ENCODE assay signal across 9 cellular contexts in the genomic region with DNA sequence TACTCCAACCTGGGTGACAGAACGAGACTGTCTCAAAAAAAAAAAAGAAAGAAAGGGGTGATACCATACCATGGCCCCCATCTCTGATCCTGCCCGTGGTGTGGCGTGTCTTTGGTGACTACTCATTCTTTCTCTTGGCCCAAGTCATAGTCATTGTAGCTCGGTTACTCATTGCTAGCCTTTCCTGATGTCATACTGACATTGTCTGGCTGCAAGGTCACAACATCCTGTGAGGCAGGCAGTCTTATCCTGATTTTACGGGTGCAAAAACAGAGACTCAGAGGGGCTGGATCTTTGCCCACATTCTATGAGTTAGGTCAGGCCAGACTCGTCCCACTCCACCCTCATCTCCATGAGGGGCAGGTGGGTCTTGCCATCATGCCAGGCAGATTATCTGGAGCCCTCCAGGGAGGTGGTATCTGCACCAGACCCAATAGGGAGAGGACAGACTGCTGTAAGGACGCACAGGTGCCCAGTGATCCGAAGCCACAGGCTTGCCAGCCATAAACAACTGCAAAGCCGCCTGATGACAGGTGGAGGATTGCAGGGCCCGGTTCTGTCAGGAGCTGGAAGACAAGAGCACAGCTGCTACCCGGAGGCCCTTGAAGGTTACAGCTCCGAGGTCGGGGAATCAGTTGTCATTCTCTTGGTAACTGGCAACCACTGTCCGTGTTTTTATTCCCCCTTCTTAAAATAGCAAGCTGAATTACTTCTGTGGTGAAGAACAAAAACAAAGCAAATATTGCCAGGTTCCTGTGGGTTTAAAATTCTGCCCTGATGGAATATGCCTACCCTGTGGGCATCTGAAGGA. TPM values are rescaled to one million over a fixed set of nuclear protein-coding genes. Genes with fewer than 3 reads are reported as not detected.
DNase-seq lines count a peak whose midpoint lies in the region; ATAC-seq, FAIRE-seq and TF ChIP-seq lines count a peak whose summit lies in the region.
"Had no signal": no experiment of that assay in that cellular context is flagged by ENCODE, and none has a peak within 500 bp of the region (broad histone marks: within the 10 kb centered on the region; RNA-seq: fewer than 3 reads in every experiment).

No MANE protein-coding gene starts in this region.

- H3K4ac ChIP-seq in H1 (replicated peaks; ENCODE audit: insufficient read length, low read depth, low read length) = no peak overlapping the region

- H3K14ac ChIP-seq in H1 (ENCODE audit: insufficient read length) = no peak overlapping the region

- H2BK20ac ChIP-seq in H1 (ENCODE audit: low read length) = no peak overlapping the region

- H3K9me3 ChIP-seq in Panc1 (ENCODE audit: control insufficient read depth, insufficient read depth, low read depth, low read length) = no peaks in the 10 kb centered on the region
- H3K9me3 ChIP-seq in H1 (ENCODE audit: insufficient read depth in 2 of 2, low read depth in 1 of 2, low read length in 1 of 2) = no peaks in the 10 kb centered on the region
- H3K9me3 ChIP-seq in osteoblast (ENCODE audit: low read depth, low read length) = no peaks in the 10 kb centered on the region
- H3K9me3 ChIP-seq: neutrophil had no signal

- DNase-seq in NCI-H2107 treated with DMSO at 0.1 percent for 48 hours (lab: John Stamatoyannopoulos, UW; ENCODE audit: unreplicated experiment) (peak; percentile 38), NCI-H2107 (lab: John Stamatoyannopoulos, UW) (no peak), Panc1 (ENCODE audit: low read depth, low spot score) (peak; percentile 53), H1 (ENCODE audit: low read depth in 1 of 2, low spot score in 2 of 2) (no peak), osteoblast (ENCODE audit: insufficient read length, low spot score, missing footprints) (peak; percentile 94), cerebellum (ENCODE audit: low spot score) (no peak)
- no peak for DNase-seq in stimulated activated naive CD4-positive, alpha-beta T cell treated with Interleukin-2 at 50 U/mL for 16 hours (lab: John Stamatoyannopoulos, UW)

- H3K27ac ChIP-seq in Panc1 (ENCODE audit: low read length) (no peak overlapping the region), H1 (ENCODE audit: low read depth, low read length) (no peak overlapping the region), osteoblast (ENCODE audit: low read depth, low read length) (peak overlapping the region; percentile 99)

- in situ Hi-C loops in Panc1 (cut with HindIII; ENCODE audit: low pct_unique_long_range_greater_than_20kb, low sequenced_read_pairs) = no loop called here

- H2BK120ac ChIP-seq in H1 (replicated peaks; ENCODE audit: low read depth, low read length) = no peak overlapping the region

- H2BK5ac ChIP-seq in H1 (ENCODE audit: low read depth, low read length) = no peak overlapping the region

- H2BK12ac ChIP-seq in H1 (ENCODE audit: low read depth, low read length) = no peak overlapping the region

- H3K79me1 ChIP-seq in H1 (ENCODE audit: low read depth, low read length) = peaks cover 7% of the 10 kb centered on the region

- H4K91ac ChIP-seq in H1 (replicated peaks; ENCODE audit: insufficient read length, low read length) = peak overlapping the region; percentile 34

- POLR2A ChIA-PET in Panc1 (lab: Charles Lee) (interaction anchor here (0.7 kb wide), 1 partner anchor 9 kb away, joined by 3 read pairs; no protein-coding TSS in a partner anchor), H1 (lab: Charles Lee; ENCODE audit: partially characterized antibody) (interaction anchor here (1.5 kb wide), 1 partner anchor 14 kb away, joined by 4 read pairs; no protein-coding TSS in a partner anchor)

- H3K18ac ChIP-seq in H1 (ENCODE audit: extremely low read depth, low read length) = no peak overlapping the region

- no TSS peak for BruUV-seq in Panc1 (replicated peaks; lab: Mats Ljungman, UMichigan)

- H3K9ac ChIP-seq in H1 (replicated peaks in 1 of 4; ENCODE audit: extremely low read depth in 1 of 4, low read depth in 3 of 4, low read length in 3 of 4) = no peak overlapping the region

- H3K23ac ChIP-seq in H1 (ENCODE audit: insufficient read length) = no peak overlapping the region

- no peak overlapping the region for H2AK5ac ChIP-seq in H1 (ENCODE audit: low read depth, low read length)

- no peak overlapping the region for H3K56ac ChIP-seq in H1 (replicated peaks; ENCODE audit: insufficient read length, low read depth, low read length)

- H4K20me1 ChIP-seq in H1 (replicated peaks in 1 of 2; ENCODE audit: control insufficient read depth in 1 of 2, insufficient read depth in 2 of 2, low read length in 2 of 2) (peaks cover 2 to 6% of the 10 kb centered on the region in 2 experiments), osteoblast (ENCODE audit: insufficient read depth, low read length) (peaks cover 15% of the 10 kb centered on the region)

- intact Hi-C loops in Panc1 (cut with micrococcal nuclease; ENCODE audit: unreplicated experiment) = no loop called here

- no peak for TF ChIP-seq RAD21 in H1 (IDR thresholded peaks at IDR 0.05 in 1 of 2, conservative IDR thresholded peaks at IDR 0.05 in 1 of 2; ENCODE audit: low read depth in 2 of 2, low read length in 2 of 2)

- no peaks in the 10 kb centered on the region for H3K23me2 ChIP-seq in H1 (ENCODE audit: low read depth, low read length)

- no peak overlapping the region for H2BK15ac ChIP-seq in H1 (ENCODE audit: low read length)

- FAIRE-seq in H1 (lab: Jason Lieb, UNC) = no peak

- H3K36me3 ChIP-seq in Panc1 (ENCODE audit: control insufficient read depth, insufficient read depth, low read length) (no peaks in the 10 kb centered on the region), H1 (ENCODE audit: control insufficient read depth in 2 of 4, insufficient read depth in 4 of 4, low read length in 3 of 4) (no peaks in the 10 kb centered on the region), osteoblast (ENCODE audit: insufficient read depth, low read length) (peaks cover 24% of the 10 kb centered on the region)

- H4K8ac ChIP-seq in H1 (ENCODE audit: extremely low read depth, insufficient read depth, low read length) = no peak overlapping the region

- TF ChIP-seq POLR2A in H1 (IDR thresholded peaks at IDR 0.05; ENCODE audit: control extremely low read depth in 1 of 2, low read depth in 2 of 2, low read length in 2 of 2) = no peak

- H3K4me1 ChIP-seq in Panc1 (ENCODE audit: control insufficient read depth, insufficient read depth, low read length) = peaks cover 28% of the 10 kb centered on the region
- peaks cover 0 to 2% (median 0%) of the 10 kb centered on the region in 4 experiments; a peak in 3 of 7 replicates for H3K4me1 ChIP-seq in H1 (replicated peaks in 1 of 4; ENCODE audit: control insufficient read depth in 3 of 4, insufficient read depth in 4 of 4, low read length in 3 of 4)
- H3K4me1 ChIP-seq in osteoblast (ENCODE audit: insufficient read depth, low read length) = peaks cover 61% of the 10 kb centered on the region

- no peak overlapping the region for H3K4me2 ChIP-seq in H1 (ENCODE audit: insufficient read depth in 1 of 2, low read depth in 2 of 2, low read length in 2 of 2)
- peak overlapping the region; percentile 73 for H3K4me2 ChIP-seq in osteoblast (ENCODE audit: insufficient read depth, low read length)

- H3K79me2 ChIP-seq in H1 (ENCODE audit: control insufficient read depth in 1 of 2, insufficient read depth in 2 of 2, low read length in 2 of 2) (no peaks in the 10 kb centered on the region), osteoblast (ENCODE audit: insufficient read depth, low read length) (peaks cover 81% of the 10 kb centered on the region)

- no peak overlapping the region for H4K5ac ChIP-seq in H1 (ENCODE audit: insufficient read length, low read depth, low read length)

- WGBS in H1 (ENCODE audit: extremely low coverage in 1 of 2, insufficient coverage in 1 of 2, insufficient read length in 1 of 2, insufficient replicate concordance in 2 of 2, low coverage in 1 of 2, low lambda C conversion rate in 2 of 2, missing lambda C conversion rate in 1 of 2), 2 experiments = 88% methylated on average over 13 of the region's 14 CpGs; no CpG with 5 or more reads in 1 of the 2 experiments

- no peak for TF ChIP-seq EP300 in H1 (IDR thresholded peaks at IDR 0.05; ENCODE audit: borderline replicate concordance in 1 of 2, low read depth in 2 of 2, low read length in 2 of 2)

- H2AFZ ChIP-seq in H1 (ENCODE audit: low read length) (no peak overlapping the region), osteoblast (ENCODE audit: low read length) (no peak overlapping the region)

- H3K4me3 ChIP-seq in Panc1 (ENCODE audit: low read depth in 2 of 2, low read length in 2 of 2) = no peak overlapping the region
- H3K4me3 ChIP-seq in H1 (ENCODE audit: extremely low read depth in 1 of 4, insufficient read depth in 2 of 4, low read depth in 3 of 4, low read length in 4 of 4) = no peak overlapping the region
- H3K4me3 ChIP-seq in osteoblast (ENCODE audit: insufficient read depth, low read length) = peak overlapping the region; percentile 52

- ATAC-seq in Panc1 (peak; percentile 59; the same call in 1 of the 2 replicates), HG02840 (IDR thresholded peaks at IDR 0.05; ENCODE audit: low FRiP score, unreplicated experiment) (no peak)

- H3K27me3 ChIP-seq in Panc1 (ENCODE audit: control insufficient read depth, insufficient read depth, low read length) = no peaks in the 10 kb centered on the region
- no peaks in the 10 kb centered on the region for H3K27me3 ChIP-seq in H1 (replicated peaks in 1 of 4; ENCODE audit: control insufficient read depth in 3 of 4, extremely low read depth in 1 of 4, insufficient read depth in 3 of 4, low read length in 3 of 4)
- no peaks in the 10 kb centered on the region for H3K27me3 ChIP-seq in osteoblast (ENCODE audit: insufficient read depth, low read length)
- H3K27me3 ChIP-seq: neutrophil had no signal

- CTCF ChIA-PET in Panc1 (lab: Charles Lee) = no interaction called here
- CTCF ChIA-PET in H1 (lab: Charles Lee; ENCODE audit: partially characterized antibody) = interaction anchor here (0.8 to 1.1 kb wide), 2 partner anchors 9 to 33 kb away, joined by 3 to 4 read pairs; no protein-coding TSS in a partner anchor

- TF ChIP-seq CTCF in Panc1 (IDR thresholded peaks at IDR 0.05) (no peak), H1 (IDR thresholded peaks at IDR 0.05; ENCODE audit: control extremely low read depth in 1 of 3, insufficient read depth in 1 of 3, low read depth in 1 of 3, low read length in 3 of 3) (no peak), osteoblast (IDR thresholded peaks at IDR 0.05; ENCODE audit: extremely low read depth, low read depth, low read length) (no peak)

RNA-seq across cellular contexts. Expression of a gene that starts 13.8 kb away (rescaled TPM):
- total RNA-seq in Panc1 (2021; ENCODE audit: unreplicated experiment) (32.7 TPM), osteoblast (118 and 131 TPM in 2 replicates), cerebellum (12.6 TPM)
- 42.5 TPM for polyA plus RNA-seq in Panc1 (2012; ENCODE audit: insufficient read length)
- 22.2 and 25.1 TPM in 2 replicates for total RNA-seq in H1 (2021; fragmentation: NEBNext Ultra II Directional; extraction: Animal tissue kit (Norgen Biotek cat#: 25700))
- 39.2 and 40.8 TPM in 2 replicates for polyA plus RNA-seq in H1 (2011; rRNA removed)
- polyA plus RNA-seq in H1 (2011; cell fraction: cytosol; rRNA removed) = 42.4 TPM
- 55.0 TPM for polyA plus RNA-seq in H1 (2011; cell fraction: nucleus; rRNA removed)
- 18.4 to 26.3 TPM (median 24.0 TPM) in 4 replicates for polyA plus RNA-seq in H1 (2012, experiment 1 of 2)
- 17.2 TPM for polyA plus RNA-seq in H1 (2012, experiment 2 of 2)
- polyA plus RNA-seq in H1 (2013, experiment 1 of 2) = 10.1 TPM
- 9.8 TPM for polyA plus RNA-seq in H1 (2013, experiment 2 of 2)
- 66.8 and 85.4 TPM in 2 replicates for polyA minus RNA-seq in H1 (2011; rRNA and poly(A)+ RNA removed)
- polyA minus RNA-seq in H1 (2011; cell fraction: cytosol; rRNA and poly(A)+ RNA removed) = 23.8 TPM
- polyA minus RNA-seq in H1 (2011; cell fraction: nucleus; rRNA and poly(A)+ RNA removed) = 28.3 TPM

RNA-seq across cellular contexts. Expression of a gene that starts 56.2 kb away (rescaled TPM):
- total RNA-seq in Panc1 (2021; ENCODE audit: unreplicated experiment) (23.7 TPM), osteoblast (19.2 and 20.9 TPM in 2 replicates), cerebellum (22.3 TPM)
- polyA plus RNA-seq in Panc1 (2012; ENCODE audit: insufficient read length) = 13.3 TPM
- 38.3 and 41.3 TPM in 2 replicates for total RNA-seq in H1 (2021; fragmentation: NEBNext Ultra II Directional; extraction: Animal tissue kit (Norgen Biotek cat#: 25700))
- 12.7 and 20.9 TPM in 2 replicates for polyA plus RNA-seq in H1 (2011; rRNA removed)
- polyA plus RNA-seq in H1 (2011; cell fraction: cytosol; rRNA removed) = 25.6 TPM
- 17.6 TPM for polyA plus RNA-seq in H1 (2011; cell fraction: nucleus; rRNA removed)
- 23.8 to 34.3 TPM (median 24.8 TPM) in 4 replicates for polyA plus RNA-seq in H1 (2012, experiment 1 of 2)
- polyA plus RNA-seq in H1 (2012, experiment 2 of 2) = 2.9 TPM
- 31.9 TPM for polyA plus RNA-seq in H1 (2013, experiment 1 of 2)
- polyA plus RNA-seq in H1 (2013, experiment 2 of 2) = 32.0 TPM
- 41.4 and 49.8 TPM in 2 replicates for polyA minus RNA-seq in H1 (2011; rRNA and poly(A)+ RNA removed)
- 17.2 TPM for polyA minus RNA-seq in H1 (2011; cell fraction: cytosol; rRNA and poly(A)+ RNA removed)
- 74.6 TPM for polyA minus RNA-seq in H1 (2011; cell fraction: nucleus; rRNA and poly(A)+ RNA removed)

Comparison
In these comparisons a context has a peak if more than half of its experiments do, and no peak if none do; other contexts are left out.
1. DNase-seq: peak in NCI-H2107 treated with DMSO at 0.1 percent for 48 hours (single experiment), Panc1 (single experiment) and osteoblast (single experiment); none in NCI-H2107 (single experiment), H1 (0 of 2), stimulated activated naive CD4-positive, alpha-beta T cell treated with Interleukin-2 at 50 U/mL for 16 hours (single experiment) and cerebellum (single experiment).